ENCODE assay signal across 23 cellular contexts in genomic region chr6:110596354-110596753, GRCh38.
"Had no signal": no experiment of that assay in that cellular context is flagged by ENCODE, and none has a peak within 500 bp of the region (broad histone marks: within the 10 kb centered on the region; RNA-seq: fewer than 3 reads in every experiment).

No MANE protein-coding gene starts in this region.

- H3K27me3 ChIP-seq: breast epithelium, hepatocyte, neutrophil, ovary, thyroid gland, upper lobe of right lung had no signal

- H3K4me3 ChIP-seq: breast epithelium, hepatocyte, ovary, thyroid gland, upper lobe of right lung had no signal

- DNase-seq: activated CD4-positive, alpha-beta T cell treated with anti-CD3 and anti-CD28 coated beads for 36 hours; activated CD4-positive, alpha-beta T cell treated with anti-CD3 and anti-CD28 coated beads, Interleukin-2, amount 50 U/mL, for 4 hours; activated CD8-positive, alpha-beta memory T cell treated with anti-CD3 and anti-CD28 coated beads, Interleukin-2, amount 50 U/mL, for 48 hours; activated naive CD4-positive, alpha-beta T cell treated with Interleukin-2 at 50 U/mL for 16 hours; activated naive CD8-positive, alpha-beta T cell treated with anti-CD3 and anti-CD28 coated beads for 36 hours; activated T-cell treated with anti-CD3 and anti-CD28 coated beads, Interleukin-2, amount 50 U/mL, for 48 hours; cerebellar nuclear complex; cortex of kidney; foreskin fibroblast; immature natural killer cell; ovary; small intestine; stimulated activated CD4-positive, alpha-beta T cell treated with anti-CD3 and anti-CD28 coated beads, Interleukin-15, amount 100 ng/mL, for 24 hours; stimulated activated naive CD4-positive, alpha-beta T cell; T-helper 1 cell; T-helper 9 cell; thyroid gland; upper lobe of right lung had no signal

- H2AFZ ChIP-seq: hepatocyte had no signal

- H3K79me2 ChIP-seq: hepatocyte had no signal

- H3K4me1 ChIP-seq: breast epithelium, thyroid gland, upper lobe of right lung had no signal

- H3K36me3 ChIP-seq: breast epithelium, neutrophil, ovary, thyroid gland, upper lobe of right lung had no signal

- H3K9me3 ChIP-seq: breast epithelium, neutrophil, ovary, thyroid gland, upper lobe of right lung had no signal

- FAIRE-seq: small intestine had no signal

- ATAC-seq: activated CD4-positive, alpha-beta T cell treated with anti-CD3 and anti-CD28 coated beads for 36 hours; sciatic nerve; upper lobe of right lung; WTC11 had no signal

- H3K27ac ChIP-seq: breast epithelium, hepatocyte, ovary, thyroid gland, upper lobe of right lung had no signal

- H3K4me2 ChIP-seq: hepatocyte had no signal
